9 cellular contexts compared by ENCODE assay signal in genomic region chr2:235116885-235117492, GRCh38.
DNase-seq lines count a peak whose midpoint lies in the region; ATAC-seq and TF ChIP-seq lines count a peak whose summit lies in the region.
"Had no signal": no experiment of that assay in that cellular context is flagged by ENCODE, and none has a peak within 500 bp of the region (broad histone marks: within the 10 kb centered on the region; RNA-seq: fewer than 3 reads in every experiment).

No MANE protein-coding gene starts in this region.

- intact Hi-C loops in colonic mucosa (cut with DNase I): no loop called here

- DNase-seq in ACHN (peak; percentile 72), GM13976 (ENCODE audit: low spot score) (no peak), NCI-H526 treated with DMSO at 0.1 percent for 48 hours (lab: John Stamatoyannopoulos, UW) (peak; percentile 27), colonic mucosa (no peak)
- no peak for DNase-seq in stimulated activated CD8-positive, alpha-beta memory T cell treated with anti-CD3 and anti-CD28 coated beads, Interleukin-4, amount 100 ng/mL, for 48 hours
- DNase-seq in activated CD4-positive, alpha-beta T cell treated with anti-CD3 and anti-CD28 coated beads for 4 hours: no peak

- no peaks in the 10 kb centered on the region for H3K9me3 ChIP-seq in colonic mucosa

- peaks cover 28% of the 10 kb centered on the region for H3K27me3 Mint-ChIP-seq in nephron (ENCODE audit: low read depth)

- no peaks in the 10 kb centered on the region for H3K27me3 ChIP-seq in colonic mucosa

- no peaks in the 10 kb centered on the region for H3K36me3 ChIP-seq in colonic mucosa

- H3K4me3 Mint-ChIP-seq in nephron: no peak overlapping the region
- H3K4me3 Mint-ChIP-seq: stimulated activated naive CD8-positive, alpha-beta T cell treated with anti-CD3 and anti-CD28 coated beads, Interleukin-15, Interleukin-2, amounts not matched to agents 100 ng/mL and 50 ng/mL, for 24 hours had no signal

- H3K4me1 Mint-ChIP-seq in nephron: no peaks in the 10 kb centered on the region

- ATAC-seq in HG03139 (IDR thresholded peaks at IDR 0.05; ENCODE audit: unreplicated experiment): no peak

- no peak overlapping the region for H3K27ac ChIP-seq in colonic mucosa

- no peak overlapping the region for H3K9ac ChIP-seq in colonic mucosa (ENCODE audit: low read depth in 2 of 2, low read length in 2 of 2)

- in situ Hi-C loops in ACHN (cut with HindIII; ENCODE audit: low pct_ligation_motif_present, low pct_unique_long_range_greater_than_20kb, low sequenced_read_pairs): loop anchor here (10.0 kb wide), 1 partner anchor 562 kb away; no protein-coding TSS in a partner anchor
- in situ Hi-C loops in GM13976 (cut with MboI; ENCODE audit: low sequenced_read_pairs, unreplicated experiment): loop anchor here (10.0 to 25.0 kb wide), 2 partner anchors 562 to 980 kb away; no protein-coding TSS in a partner anchor

- H3K9me3 Mint-ChIP-seq in nephron: peaks cover 7% of the 10 kb centered on the region

- no peaks in the 10 kb centered on the region for H3K36me3 Mint-ChIP-seq in nephron (ENCODE audit: low read depth)

- no peak overlapping the region for H3K4me3 ChIP-seq in colonic mucosa

- TF ChIP-seq CTCF in GM13976 (IDR thresholded peaks at IDR 0.05; ENCODE audit: borderline replicate concordance, control extremely low read depth, extremely low read depth, insufficient read depth, missing control alignments) (peak; percentile 21), colonic mucosa (IDR thresholded peaks at IDR 0.05) (peak; percentile 62), nephron (IDR thresholded peaks at IDR 0.05; ENCODE audit: unreplicated experiment in 3 of 3) (peak; percentile 62 to 84 (median 77))

- no peak overlapping the region for H3K27ac Mint-ChIP-seq in nephron
- H3K27ac Mint-ChIP-seq: stimulated activated naive CD8-positive, alpha-beta T cell treated with anti-CD3 and anti-CD28 coated beads, Interleukin-15, Interleukin-2, amounts not matched to agents 100 ng/mL and 50 ng/mL, for 24 hours had no signal

- H3K4me1 ChIP-seq in colonic mucosa: no peaks in the 10 kb centered on the region

Comparison
In these comparisons a context has a peak if more than half of its experiments do, and no peak if none do; other contexts are left out.
1. DNase-seq: peak in ACHN (single experiment) and NCI-H526 treated with DMSO at 0.1 percent for 48 hours (single experiment); none in GM13976 (single experiment), colonic mucosa (single experiment), stimulated activated CD8-positive, alpha-beta memory T cell treated with anti-CD3 and anti-CD28 coated beads, Interleukin-4, amount 100 ng/mL, for 48 hours (single experiment) and activated CD4-positive, alpha-beta T cell treated with anti-CD3 and anti-CD28 coated beads for 4 hours (0 of 2).
2. CTCF ChIP-seq: peak in every context shown above with its lines; median percentile 77 in nephron; 62 in colonic mucosa; 21 in GM13976.